In genomic region chr3:174483254-174483653, GRCh38 we compare ENCODE assay signal across 30 cellular contexts.
"Had no signal": no experiment of that assay in that cellular context is flagged by ENCODE, and none has a peak within 500 bp of the region (broad histone marks: within the 10 kb centered on the region; RNA-seq: fewer than 3 reads in every experiment).

No MANE protein-coding gene starts in this region.

- H3K9me3 ChIP-seq: pancreas, prostate gland, thoracic aorta, uterus had no signal

- H3K27ac Mint-ChIP-seq: activated naive CD8-positive, alpha-beta T cell; dendritic cell treated with granulocyte-macrophage colony-stimulating factor and Interleukin-4, amounts not matched to agents 40 ng/mL and 50 ng/mL, for 4 days; endodermal cell; naive B cell; nephron progenitor cell; stimulated activated effector memory CD8-positive, alpha-beta T cell treated with anti-CD3 and anti-CD28 coated beads, Interleukin-12 subunit alpha, Interleukin-12 subunit beta, amount 100 ng/mL, for 72 hours; stimulated activated naive CD8-positive, alpha-beta T cell treated with anti-CD3 and anti-CD28 coated beads, Interleukin-15, Interleukin-2, amounts not matched to agents 100 ng/mL and 50 ng/mL, for 24 hours; type B pancreatic cell had no signal

- H3K27me3 Mint-ChIP-seq: activated naive CD8-positive, alpha-beta T cell; central memory CD8-positive, alpha-beta T cell; dendritic cell treated with granulocyte-macrophage colony-stimulating factor and Interleukin-4, amounts not matched to agents 40 ng/mL and 50 ng/mL, for 4 days; naive B cell; stimulated activated naive CD8-positive, alpha-beta T cell treated with anti-CD3 and anti-CD28 coated beads, Interleukin-15, Interleukin-2, amounts not matched to agents 100 ng/mL and 50 ng/mL, for 24 hours; type B pancreatic cell had no signal

- H3K4me3 ChIP-seq: pancreas, prostate gland, thoracic aorta, uterus had no signal

- H3K27me3 ChIP-seq: pancreas, uterus had no signal

- H3K4me1 Mint-ChIP-seq: central memory CD8-positive, alpha-beta T cell; endodermal cell; naive B cell; nephron progenitor cell; stimulated activated effector memory CD8-positive, alpha-beta T cell treated with anti-CD3 and anti-CD28 coated beads, Interleukin-12 subunit alpha, Interleukin-12 subunit beta, amount 100 ng/mL, for 72 hours had no signal

- H3K36me3 ChIP-seq: pancreas, prostate gland, thoracic aorta, uterus had no signal

- DNase-seq: activated CD4-positive, alpha-beta T cell treated with anti-CD3 and anti-CD28 coated beads for 48 hours; activated CD4-positive, alpha-beta T cell treated with anti-CD3 and anti-CD28 coated beads, Interleukin-2, amount 50 U/mL, for 48 hours; activated CD8-positive, alpha-beta memory T cell treated with anti-CD3 and anti-CD28 coated beads for 24 hours; activated effector memory CD4-positive, alpha-beta T cell treated with Interleukin-2 at 50 U/mL for 16 hours; activated naive CD4-positive, alpha-beta T cell treated with Interleukin-2 at 50 U/mL for 16 hours; anterior cingulate cortex; endodermal cell; foreskin fibroblast; head of caudate nucleus; hippocampal formation; left cardiac atrium; left ventricle myocardium superior; naive B cell; nephron progenitor cell; pancreas; retina; small intestine; stimulated activated CD4-positive, alpha-beta T cell treated with anti-CD3 and anti-CD28 coated beads, Interleukin-4, amount 100 ng/mL, for 24 hours; uterus had no signal

- H3K27ac ChIP-seq: pancreas, prostate gland, thoracic aorta, uterus had no signal

- H3K4me1 ChIP-seq: pancreas, prostate gland, uterus had no signal

- H3K9me3 Mint-ChIP-seq: endodermal cell, nephron progenitor cell, type B pancreatic cell had no signal

- ATAC-seq: activated CD4-positive, CD25-positive, alpha-beta regulatory T cell treated with anti-CD3 and anti-CD28 coated beads, Interleukin-2, amount 50 U/mL, for 24 hours; esophagus mucosa; left cardiac atrium; left ventricle myocardium superior; pancreas; sciatic nerve; stimulated activated effector memory CD8-positive, alpha-beta T cell treated with anti-CD3 and anti-CD28 coated beads, Interleukin-12 subunit alpha, Interleukin-12 subunit beta, amount 100 ng/mL, for 72 hours had no signal

- H3K36me3 Mint-ChIP-seq: activated naive CD8-positive, alpha-beta T cell; naive B cell; stimulated activated effector memory CD8-positive, alpha-beta T cell treated with anti-CD3 and anti-CD28 coated beads, Interleukin-12 subunit alpha, Interleukin-12 subunit beta, amount 100 ng/mL, for 72 hours; type B pancreatic cell had no signal

- H3K4me3 Mint-ChIP-seq: activated naive CD8-positive, alpha-beta T cell; central memory CD8-positive, alpha-beta T cell; dendritic cell treated with granulocyte-macrophage colony-stimulating factor and Interleukin-4, amounts not matched to agents 40 ng/mL and 50 ng/mL, for 4 days; endodermal cell; naive B cell; nephron progenitor cell; stimulated activated effector memory CD8-positive, alpha-beta T cell treated with anti-CD3 and anti-CD28 coated beads, Interleukin-12 subunit alpha, Interleukin-12 subunit beta, amount 100 ng/mL, for 72 hours; stimulated activated naive CD8-positive, alpha-beta T cell treated with anti-CD3 and anti-CD28 coated beads, Interleukin-15, Interleukin-2, amounts not matched to agents 100 ng/mL and 50 ng/mL, for 24 hours; type B pancreatic cell had no signal
